8 cellular contexts compared by ENCODE assay signal in genomic region chr12:14773685-14774073, GRCh38. TPM values are rescaled to one million over a fixed set of nuclear protein-coding genes. Genes with fewer than 3 reads are reported as not detected.
DNase-seq lines count a peak whose midpoint lies in the region; ATAC-seq, FAIRE-seq and TF ChIP-seq lines count a peak whose summit lies in the region.

No MANE protein-coding gene starts in this region.

- TF ChIP-seq CTCF in BE2C (IDR thresholded peaks at IDR 0.05; ENCODE audit: low read depth, low read length) (no peak), astrocyte of the spinal cord (IDR thresholded peaks at IDR 0.05; ENCODE audit: low read depth, low read length) (no peak), type B pancreatic cell (conservative IDR thresholded peaks at IDR 0.05) (no peak)

- H3K9me3 Mint-ChIP-seq in memory B cell, result no peaks in the 10 kb centered on the region
- H3K9me3 Mint-ChIP-seq in type B pancreatic cell, result no peaks in the 10 kb centered on the region

- no peaks in the 10 kb centered on the region for H3K9me3 ChIP-seq in BE2C

- in situ Hi-C loops in astrocyte of the spinal cord (cut with HindIII; ENCODE audit: low sequenced_read_pairs), result no loop called here

- ATAC-seq in GM19324 (IDR thresholded peaks at IDR 0.05; ENCODE audit: low FRiP score, unreplicated experiment) (peak; percentile 36), HG03378 (IDR thresholded peaks at IDR 0.05; ENCODE audit: unreplicated experiment) (peak; percentile 16), memory B cell (ENCODE audit: low read depth) (peak; percentile 3)

- no peaks in the 10 kb centered on the region for H3K27me3 ChIP-seq in BE2C

- FAIRE-seq in frontal cortex (lab: Jason Lieb, UNC), result no peak

- peaks cover 7% of the 10 kb centered on the region for H3K4me1 ChIP-seq in BE2C

- H3K4me1 Mint-ChIP-seq in memory B cell (peaks cover 26% of the 10 kb centered on the region), type B pancreatic cell (ENCODE audit: unreplicated experiment) (peaks cover 27% of the 10 kb centered on the region)

- peak overlapping the region; percentile 90 for H3K4me3 Mint-ChIP-seq in memory B cell
- peak overlapping the region; percentile 98 for H3K4me3 Mint-ChIP-seq in type B pancreatic cell

- H3K27me3 Mint-ChIP-seq in memory B cell, result no peaks in the 10 kb centered on the region
- H3K27me3 Mint-ChIP-seq in type B pancreatic cell, result peaks cover 13% of the 10 kb centered on the region

- H3K36me3 ChIP-seq in BE2C, result no peaks in the 10 kb centered on the region

- H3K27ac Mint-ChIP-seq in memory B cell, result peak overlapping the region; percentile 92
- H3K27ac Mint-ChIP-seq in type B pancreatic cell, result peak overlapping the region; percentile 98

- no peak for DNase-seq in BE2C
- no peak for DNase-seq in astrocyte of the spinal cord (ENCODE audit: low read depth, low spot score)
- DNase-seq in memory B cell (ENCODE audit: low spot score in 2 of 2), result no peak
- no peak for DNase-seq in type B pancreatic cell (ENCODE audit: extremely low spot score, unreplicated experiment)
- DNase-seq in frontal cortex (ENCODE audit: low spot score in 2 of 2), result no peak
- no peak for DNase-seq in NCI-H146 (lab: John Stamatoyannopoulos, UW)

- H3K4me3 ChIP-seq in BE2C (ENCODE audit: low read depth, low read length) (peak overlapping the region; percentile 93), astrocyte of the spinal cord (ENCODE audit: low read depth, low read length) (peak overlapping the region; percentile 86)

- H3K36me3 Mint-ChIP-seq in memory B cell (no peaks in the 10 kb centered on the region), type B pancreatic cell (peaks cover 36% of the 10 kb centered on the region)

RNA-seq across cellular contexts. Expression of gene WBP11, which starts 29.6 kb away (rescaled TPM):
- polyA plus RNA-seq in BE2C (2012; ENCODE audit: insufficient read depth, insufficient read length, low read depth), result 117 TPM
- 86.3 and 134 TPM in 2 replicates for total RNA-seq in type B pancreatic cell (ENCODE audit: low replicate concordance)
- 20.8 TPM for total RNA-seq in frontal cortex

RNA-seq across cellular contexts. Expression of gene C12orf60, which starts 29.8 kb away (rescaled TPM):
- 7.1 TPM for polyA plus RNA-seq in BE2C (2012; ENCODE audit: insufficient read depth, insufficient read length, low read depth)
- total RNA-seq in type B pancreatic cell (ENCODE audit: low replicate concordance) (1.9 and 2.7 TPM in 2 replicates), frontal cortex (1.6 TPM)

RNA-seq across cellular contexts. Expression of gene SMCO3, which starts 40.3 kb away (rescaled TPM):
- polyA plus RNA-seq in BE2C (2012; ENCODE audit: insufficient read depth, insufficient read length, low read depth), result not detected
- total RNA-seq in type B pancreatic cell (ENCODE audit: low replicate concordance) (not detected in 2 replicates), frontal cortex (0.41 TPM)
